In the genomic region with DNA sequence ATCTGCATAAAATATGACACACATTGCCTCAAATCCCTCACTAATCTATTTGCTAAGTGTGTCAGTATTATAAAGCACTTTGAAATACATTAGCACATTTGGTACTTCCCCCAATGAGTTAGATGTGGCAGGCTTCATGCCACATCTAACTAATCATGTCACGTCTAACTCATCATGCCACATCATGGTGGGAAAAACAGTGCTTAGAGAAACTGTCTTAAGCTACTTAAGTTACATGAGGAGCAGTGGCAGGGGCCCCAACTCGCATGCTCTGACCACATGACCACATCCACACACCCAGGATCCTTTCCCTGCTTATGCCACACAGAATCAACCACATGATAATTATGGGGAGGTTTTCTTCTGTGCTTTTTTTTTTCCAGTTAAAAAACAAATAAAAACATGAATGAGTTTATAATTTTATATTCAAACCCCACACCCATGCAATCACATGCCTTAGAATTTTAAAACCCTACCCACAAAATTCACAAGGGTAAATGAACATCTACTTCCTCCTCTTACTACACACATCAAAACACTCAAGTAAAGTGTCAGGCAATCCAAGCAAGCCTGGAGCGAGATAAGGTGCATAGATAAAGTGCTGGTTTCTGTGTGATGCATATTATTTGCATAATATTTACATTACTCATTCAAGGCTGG, we compare ENCODE assay signal across 9 cellular contexts. TPM values are rescaled to one million over a fixed set of nuclear protein-coding genes. Genes with fewer than 3 reads are reported as not detected.
DNase-seq lines count a peak whose midpoint lies in the region; ATAC-seq and TF ChIP-seq lines count a peak whose summit lies in the region.
"Had no signal": no experiment of that assay in that cellular context is flagged by ENCODE, and none has a peak within 500 bp of the region (broad histone marks: within the 10 kb centered on the region; RNA-seq: fewer than 3 reads in every experiment).

No MANE protein-coding gene starts in this region.

- peak overlapping the region; percentile 53 for H3K4me3 ChIP-seq in SK-N-MC
- no peak overlapping the region for H3K4me3 ChIP-seq in neural cell (ENCODE audit: low read length)

- H3K4me2 ChIP-seq in neural cell (ENCODE audit: low read length): no peak overlapping the region

- no peaks in the 10 kb centered on the region for H3K79me2 ChIP-seq in neural cell (replicated peaks; ENCODE audit: insufficient read depth, low read length)

- H3K4me1 Mint-ChIP-seq in activated CD4-positive, alpha-beta T cell treated with anti-CD3 and anti-CD28 coated beads, Interleukin-2, amount 10 ng/mL, durations not matched to agents 7 days and 5 days: no peaks in the 10 kb centered on the region

- H3K9me2 ChIP-seq in neural cell (ENCODE audit: insufficient read depth, low read length): no peaks in the 10 kb centered on the region

- TF ChIP-seq RAD21 in neural cell (conservative IDR thresholded peaks at IDR 0.05): no peak

- TF ChIP-seq EP300 in neural cell (conservative IDR thresholded peaks at IDR 0.05; ENCODE audit: poor library complexity, severe bottlenecking): peak; percentile 76

- CTCF ChIA-PET in activated CD4-positive, alpha-beta T cell treated with anti-CD3 and anti-CD28 coated beads, Interleukin-2, amount 10 ng/mL, durations not matched to agents 7 days and 5 days (lab: Charles Lee): no interaction called here

- no peaks in the 10 kb centered on the region for H3K27me3 ChIP-seq in neural cell (ENCODE audit: insufficient read depth, low read depth, low read length)

- DNase-seq in SK-N-MC (ENCODE audit: low read depth, low spot score): peak; percentile 53
- DNase-seq in T-helper 1 cell: no peak
- no peak for DNase-seq in UCSD-AML1 (lab: John Stamatoyannopoulos, UW; ENCODE audit: unreplicated experiment)
- DNase-seq in GM19240 (ENCODE audit: insufficient read length, low spot score): no peak
- no peak for DNase-seq in activated CD4-positive, alpha-beta T cell treated with anti-CD3 and anti-CD28 coated beads, Interleukin-2, amount 10 ng/mL, durations not matched to agents 7 days and 5 days
- DNase-seq: GOT3 had no signal

- no peak overlapping the region for H3K9ac ChIP-seq in SK-N-MC (ENCODE audit: insufficient read length)
- no peak overlapping the region for H3K9ac ChIP-seq in neural cell (ENCODE audit: low read length)

- no peaks in the 10 kb centered on the region for H3K27me3 Mint-ChIP-seq in activated CD4-positive, alpha-beta T cell treated with anti-CD3 and anti-CD28 coated beads, Interleukin-2, amount 10 ng/mL, durations not matched to agents 7 days and 5 days

- ATAC-seq in GM19023 (IDR thresholded peaks at IDR 0.05; ENCODE audit: unreplicated experiment) (peak; percentile 68), HG02763 (IDR thresholded peaks at IDR 0.05; ENCODE audit: unreplicated experiment) (peak; percentile 51)

- no peaks in the 10 kb centered on the region for H3K9me3 Mint-ChIP-seq in activated CD4-positive, alpha-beta T cell treated with anti-CD3 and anti-CD28 coated beads, Interleukin-2, amount 10 ng/mL, durations not matched to agents 7 days and 5 days

- H3K27ac ChIP-seq in SK-N-MC (no peak overlapping the region), neural cell (ENCODE audit: low read length) (peak overlapping the region; percentile 43)

- H3K36me3 ChIP-seq in SK-N-MC (ENCODE audit: insufficient read depth, low read length) (no peaks in the 10 kb centered on the region), neural cell (ENCODE audit: insufficient read depth, low read length) (no peaks in the 10 kb centered on the region)

- H3K36me3 Mint-ChIP-seq in activated CD4-positive, alpha-beta T cell treated with anti-CD3 and anti-CD28 coated beads, Interleukin-2, amount 10 ng/mL, durations not matched to agents 7 days and 5 days (ENCODE audit: low read depth): no peaks in the 10 kb centered on the region

- no peaks in the 10 kb centered on the region for H3K9me3 ChIP-seq in SK-N-MC (ENCODE audit: low read depth, low read length)
- H3K9me3 ChIP-seq in neural cell (ENCODE audit: low read length): no peaks in the 10 kb centered on the region

- no peak for TF ChIP-seq CTCF in neural cell (IDR thresholded peaks at IDR 0.05; ENCODE audit: poor library complexity, severe bottlenecking)

- no peak overlapping the region for H3K4me3 Mint-ChIP-seq in activated CD4-positive, alpha-beta T cell treated with anti-CD3 and anti-CD28 coated beads, Interleukin-2, amount 10 ng/mL, durations not matched to agents 7 days and 5 days

- POLR2A ChIA-PET in activated CD4-positive, alpha-beta T cell treated with anti-CD3 and anti-CD28 coated beads, Interleukin-2, amount 10 ng/mL, durations not matched to agents 7 days and 5 days (lab: Charles Lee): no interaction called here

- no peak overlapping the region for H3K27ac Mint-ChIP-seq in activated CD4-positive, alpha-beta T cell treated with anti-CD3 and anti-CD28 coated beads, Interleukin-2, amount 10 ng/mL, durations not matched to agents 7 days and 5 days

- H4K20me1 ChIP-seq in neural cell (ENCODE audit: insufficient read depth): no peaks in the 10 kb centered on the region

- H2AFZ ChIP-seq in neural cell (ENCODE audit: low read depth, low read length): no peak overlapping the region

- no peaks in the 10 kb centered on the region for H3F3A ChIP-seq in neural cell (ENCODE audit: insufficient read depth, low read length, poor library complexity, severe bottlenecking)

TF ChIP-seq in neural cell, 6 proteins besides CTCF, POLR2A, EP300 and RAD21:
- TF ChIP-seq POLR2AphosphoS5 (IDR thresholded peaks at IDR 0.05): peak; percentile 68
- TF ChIP-seq SMC3 (conservative IDR thresholded peaks at IDR 0.05; ENCODE audit: poor library complexity): no peak

RNA-seq across cellular contexts. Expression of gene ABCA12, which starts 1.6 kb away (rescaled TPM):
- polyA plus RNA-seq in neural cell: not detected in 2 replicates
- polyA minus RNA-seq in neural cell: under 0.01 and 0.24 TPM in 2 replicates
- total RNA-seq in activated CD4-positive, alpha-beta T cell treated with anti-CD3 and anti-CD28 coated beads, Interleukin-2, amount 10 ng/mL, durations not matched to agents 7 days and 5 days: not detected
